In the genomic region with DNA sequence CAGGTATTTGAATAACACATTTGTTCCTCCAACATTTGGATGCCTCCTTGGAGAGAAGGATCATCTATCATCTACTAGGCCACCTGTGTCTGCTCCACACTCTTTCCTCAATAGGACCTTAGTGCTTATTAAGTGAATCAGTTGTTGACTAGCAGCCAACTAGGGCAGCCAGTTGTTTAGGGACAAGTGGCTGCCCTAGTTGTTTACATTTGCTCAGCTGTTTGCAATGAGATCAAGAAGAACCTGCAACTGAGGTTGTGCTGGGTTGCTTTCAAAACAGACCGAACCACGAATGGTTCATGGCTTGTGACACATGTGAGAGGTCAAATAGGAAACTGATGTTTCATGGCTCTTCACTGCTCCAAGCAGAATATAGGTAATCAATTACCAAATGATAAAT, we compare ENCODE assay signal across 19 cellular contexts. TPM values are rescaled to one million over a fixed set of nuclear protein-coding genes. Genes with fewer than 3 reads are reported as not detected.
DNase-seq lines count a peak whose midpoint lies in the region; ATAC-seq and TF ChIP-seq lines count a peak whose summit lies in the region.
"Had no signal": no experiment of that assay in that cellular context is flagged by ENCODE, and none has a peak within 500 bp of the region (broad histone marks: within the 10 kb centered on the region; RNA-seq: fewer than 3 reads in every experiment).

No MANE protein-coding gene starts in this region.

- H3K9me3 Mint-ChIP-seq in stimulated activated effector memory CD8-positive, alpha-beta T cell treated with anti-CD3 and anti-CD28 coated beads, Interleukin-12 subunit alpha, Interleukin-12 subunit beta, amount 100 ng/mL, for 72 hours = no peaks in the 10 kb centered on the region
- H3K9me3 Mint-ChIP-seq: activated CD4-positive, alpha-beta T cell treated with anti-CD3 and anti-CD28 coated beads, Interleukin-2, amount 10 ng/mL, durations not matched to agents 24 days and 14 days had no signal

- no peak overlapping the region for H3K4me3 Mint-ChIP-seq in stimulated activated effector memory CD8-positive, alpha-beta T cell treated with anti-CD3 and anti-CD28 coated beads, Interleukin-12 subunit alpha, Interleukin-12 subunit beta, amount 100 ng/mL, for 72 hours
- H3K4me3 Mint-ChIP-seq: activated CD4-positive, alpha-beta T cell treated with anti-CD3 and anti-CD28 coated beads, Interleukin-2, amount 10 ng/mL, durations not matched to agents 24 days and 14 days had no signal

- no peaks in the 10 kb centered on the region for H3K36me3 Mint-ChIP-seq in stimulated activated effector memory CD8-positive, alpha-beta T cell treated with anti-CD3 and anti-CD28 coated beads, Interleukin-12 subunit alpha, Interleukin-12 subunit beta, amount 100 ng/mL, for 72 hours

- H3K4me1 ChIP-seq in psoas muscle = peaks cover 45% of the 10 kb centered on the region
- H3K4me1 ChIP-seq in effector memory CD4-positive, alpha-beta T cell (ENCODE audit: control insufficient read depth, insufficient read depth, low read length, poor library complexity, severe bottlenecking) = no peaks in the 10 kb centered on the region
- H3K4me1 ChIP-seq: ascending aorta, Peyer's patch, testis had no signal

- ATAC-seq in psoas muscle (peak; percentile 87 to 96 (median 90)), HG03520 (IDR thresholded peaks at IDR 0.05; ENCODE audit: unreplicated experiment) (no peak), GM19452 (IDR thresholded peaks at IDR 0.05; ENCODE audit: unreplicated experiment) (no peak)
- no peak for ATAC-seq in stimulated activated effector memory CD8-positive, alpha-beta T cell treated with anti-CD3 and anti-CD28 coated beads, Interleukin-12 subunit alpha, Interleukin-12 subunit beta, amount 100 ng/mL, for 72 hours

- intact Hi-C loops in psoas muscle (cut with DNase I) = no loop called here

- no peaks in the 10 kb centered on the region for H3K36me3 ChIP-seq in psoas muscle (ENCODE audit: insufficient read depth in 1 of 2, low read depth in 1 of 2)
- no peaks in the 10 kb centered on the region for H3K36me3 ChIP-seq in effector memory CD4-positive, alpha-beta T cell (ENCODE audit: control insufficient read depth, insufficient read depth, low read length)
- H3K36me3 ChIP-seq: ascending aorta, Peyer's patch, right atrium auricular region had no signal

- no peak for TF ChIP-seq CTCF in psoas muscle (IDR thresholded peaks at IDR 0.05)

- no peak overlapping the region for H3K27ac Mint-ChIP-seq in stimulated activated effector memory CD8-positive, alpha-beta T cell treated with anti-CD3 and anti-CD28 coated beads, Interleukin-12 subunit alpha, Interleukin-12 subunit beta, amount 100 ng/mL, for 72 hours
- H3K27ac Mint-ChIP-seq: activated CD4-positive, alpha-beta T cell treated with anti-CD3 and anti-CD28 coated beads, Interleukin-2, amount 10 ng/mL, durations not matched to agents 24 days and 14 days had no signal

- H3K27me3 ChIP-seq in psoas muscle (ENCODE audit: insufficient read depth in 3 of 3, low read length in 2 of 3) = no peaks in the 10 kb centered on the region
- no peaks in the 10 kb centered on the region for H3K27me3 ChIP-seq in effector memory CD4-positive, alpha-beta T cell (replicated peaks; ENCODE audit: control insufficient read depth, insufficient read depth, low read length, poor library complexity, severe bottlenecking)
- H3K27me3 ChIP-seq: ascending aorta, Peyer's patch, right atrium auricular region, testis had no signal

- H3K4me3 ChIP-seq in psoas muscle = no peak overlapping the region
- no peak overlapping the region for H3K4me3 ChIP-seq in effector memory CD4-positive, alpha-beta T cell (ENCODE audit: insufficient read depth, low read depth, low read length, poor library complexity, severe bottlenecking)
- H3K4me3 ChIP-seq: ascending aorta, Peyer's patch, right atrium auricular region, testis had no signal

- H3K9me3 ChIP-seq in psoas muscle = no peaks in the 10 kb centered on the region
- H3K9me3 ChIP-seq in effector memory CD4-positive, alpha-beta T cell (ENCODE audit: control insufficient read depth, low read length) = no peaks in the 10 kb centered on the region
- H3K9me3 ChIP-seq: ascending aorta, Peyer's patch, right atrium auricular region, testis had no signal

- peak overlapping the region; percentile 21 for H3K27ac ChIP-seq in epithelial cell of prostate
- peak overlapping the region; percentile 53 for H3K27ac ChIP-seq in psoas muscle
- H3K27ac ChIP-seq in effector memory CD4-positive, alpha-beta T cell (ENCODE audit: insufficient read depth, low read length, poor library complexity, severe bottlenecking) = no peak overlapping the region
- H3K27ac ChIP-seq: ascending aorta, Peyer's patch, right atrium auricular region, testis had no signal

- H3K4me1 Mint-ChIP-seq in stimulated activated effector memory CD8-positive, alpha-beta T cell treated with anti-CD3 and anti-CD28 coated beads, Interleukin-12 subunit alpha, Interleukin-12 subunit beta, amount 100 ng/mL, for 72 hours = no peaks in the 10 kb centered on the region
- H3K4me1 Mint-ChIP-seq: activated CD4-positive, alpha-beta T cell treated with anti-CD3 and anti-CD28 coated beads, Interleukin-2, amount 10 ng/mL, durations not matched to agents 24 days and 14 days had no signal

- DNase-seq in DMS79 treated with DMSO at 0.1 percent for 48 hours (lab: John Stamatoyannopoulos, UW) = peak; percentile 56
- peak; percentile 97 for DNase-seq in NCI-H2029 (lab: John Stamatoyannopoulos, UW)
- peak; percentile 64 for DNase-seq in epithelial cell of prostate (ENCODE audit: low read depth, low spot score)
- no peak for DNase-seq in psoas muscle
- no peak for DNase-seq in effector memory CD4-positive, alpha-beta T cell
- DNase-seq in stimulated activated effector memory CD8-positive, alpha-beta T cell treated with anti-CD3 and anti-CD28 coated beads, Interleukin-12 subunit alpha, Interleukin-12 subunit beta, amount 100 ng/mL, for 72 hours (ENCODE audit: low spot score in 2 of 2) = no peak
- DNase-seq: activated CD4-positive, alpha-beta T cell treated with anti-CD3 and anti-CD28 coated beads, Interleukin-2, amount 10 ng/mL, durations not matched to agents 24 days and 14 days; activated CD8-positive, alpha-beta memory T cell treated with anti-CD3 and anti-CD28 coated beads, Interleukin-2, amount 50 U/mL, for 48 hours; activated naive CD4-positive, alpha-beta T cell; COR-L47; H7; midbrain; NCI-H524; Peyer's patch; testis had no signal

- WGBS in psoas muscle, 3 donors = 25 to 43% (median 28%) methylated on average over 2 of the region's 2 CpGs

RNA-seq across cellular contexts. Expression of gene TMCC3, which starts 53.8 kb away (rescaled TPM):
- total RNA-seq in psoas muscle = 10 to 100 TPM; 18.2 to 61.6 (median 28.0) TPM
- 10 to 100 TPM; 10.6 to 32.6 (median 10.8) TPM for polyA plus RNA-seq in psoas muscle
- total RNA-seq: activated CD4-positive, alpha-beta T cell treated with anti-CD3 and anti-CD28 coated beads, Interleukin-2, amount 10 ng/mL, durations not matched to agents 24 days and 14 days had no signal

Comparison
In these comparisons a context has a peak if more than half of its experiments do, and no peak if none do; other contexts are left out.
1. DNase-seq: peak in DMS79 treated with DMSO at 0.1 percent for 48 hours (single experiment), NCI-H2029 (single experiment) and epithelial cell of prostate (single experiment); none in psoas muscle (0 of 2), effector memory CD4-positive, alpha-beta T cell (0 of 3) and stimulated activated effector memory CD8-positive, alpha-beta T cell treated with anti-CD3 and anti-CD28 coated beads, Interleukin-12 subunit alpha, Interleukin-12 subunit beta, amount 100 ng/mL, for 72 hours (0 of 2).
2. ATAC-seq: peak in psoas muscle (4 of 4); none in HG03520 (single experiment), stimulated activated effector memory CD8-positive, alpha-beta T cell treated with anti-CD3 and anti-CD28 coated beads, Interleukin-12 subunit alpha, Interleukin-12 subunit beta, amount 100 ng/mL, for 72 hours (single experiment) and GM19452 (single experiment).